ENCODE assay signal across 15 cellular contexts in the genomic region with DNA sequence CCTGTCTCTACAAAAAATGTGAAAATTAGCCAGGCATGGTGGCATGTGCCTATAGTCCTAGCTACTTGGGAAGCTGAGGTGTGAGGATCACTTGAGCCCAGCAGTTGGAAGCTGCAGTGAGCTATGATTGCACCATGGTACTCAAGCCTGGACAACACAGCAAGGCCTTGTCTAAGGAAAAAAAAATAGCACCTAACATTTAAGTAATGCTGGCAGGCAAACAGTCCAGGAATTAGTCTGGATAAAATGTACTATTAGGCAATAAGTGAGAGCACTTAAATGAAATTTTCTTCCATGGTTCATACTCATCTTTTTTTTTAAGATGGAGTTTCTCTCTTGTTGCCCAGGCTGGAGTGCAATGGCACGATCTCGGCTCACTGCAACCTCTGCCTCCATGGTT. TPM values are rescaled to one million over a fixed set of nuclear protein-coding genes. Genes with fewer than 3 reads are reported as not detected.
"Had no signal": no experiment of that assay in that cellular context is flagged by ENCODE, and none has a peak within 500 bp of the region (broad histone marks: within the 10 kb centered on the region; RNA-seq: fewer than 3 reads in every experiment).

No MANE protein-coding gene starts in this region.

RNA-seq across cellular contexts. Expression of a gene that starts 30.3 kb away (rescaled TPM):
- total RNA-seq: stomach, subcutaneous adipose tissue, suprapubic skin, testis, thoracic aorta, thyroid gland, tibial nerve, transverse colon, upper lobe of left lung, upper lobe of right lung, ureter, urinary bladder, uterus, vagina had no signal
- polyA plus RNA-seq: stomach, urinary bladder had no signal

RNA-seq across cellular contexts. Expression of a gene that starts 47.4 kb away (rescaled TPM):
- total RNA-seq: temporal lobe, testis, thoracic aorta, ureter, urinary bladder, vagina had no signal
- polyA plus RNA-seq: urinary bladder had no signal
